28 cellular contexts compared by ENCODE assay signal in genomic region chr17:20118280-20118679, GRCh38.
"Had no signal": no experiment of that assay in that cellular context is flagged by ENCODE, and none has a peak within 500 bp of the region (broad histone marks: within the 10 kb centered on the region; RNA-seq: fewer than 3 reads in every experiment).

No MANE protein-coding gene starts in this region.

- H3K27ac ChIP-seq: colonic mucosa, coronary artery, epithelial cell of prostate, esophagus muscularis mucosa, esophagus squamous epithelium, foreskin keratinocyte, gastrocnemius medialis, gastroesophageal sphincter, heart left ventricle, heart right ventricle, hepatocyte had no signal

- FAIRE-seq: endometrium, endothelial cell of umbilical vein, frontal cortex had no signal

- H3K27me3 ChIP-seq: colonic mucosa, dorsolateral prefrontal cortex, esophagus muscularis mucosa, esophagus squamous epithelium, gastrocnemius medialis, gastroesophageal sphincter, heart left ventricle, hepatocyte had no signal

- H3K4me2 ChIP-seq: hepatocyte had no signal

- H3K4me3 ChIP-seq: colonic mucosa, coronary artery, dorsolateral prefrontal cortex, esophagus muscularis mucosa, esophagus squamous epithelium, gastrocnemius medialis, gastroesophageal sphincter, heart left ventricle, heart right ventricle, hepatocyte had no signal

- H2AFZ ChIP-seq: hepatocyte had no signal

- H3K79me2 ChIP-seq: hepatocyte had no signal

- H3K36me3 ChIP-seq: colonic mucosa, esophagus muscularis mucosa, esophagus squamous epithelium, gastrocnemius medialis, gastroesophageal sphincter had no signal

- H3K4me1 ChIP-seq: colonic mucosa, foreskin keratinocyte had no signal

- ATAC-seq: effector memory CD8-positive, alpha-beta T cell; esophagus mucosa; foreskin keratinocyte; gastrocnemius medialis; gastroesophageal sphincter; heart left ventricle; heart right ventricle had no signal

- DNase-seq: colonic mucosa; cortex of kidney; dermis blood vessel endothelial cell; dorsolateral prefrontal cortex; effector CD4-positive, alpha-beta T cell; effector CD8-positive, alpha-beta T cell; effector memory CD4-positive, alpha-beta T cell; effector memory CD8-positive, alpha-beta T cell; endodermal cell; erythroblast; esophagus squamous epithelium; foreskin fibroblast; foreskin keratinocyte; foreskin melanocyte; gastrocnemius medialis; glutamatergic neuron; head of caudate nucleus; heart left ventricle; heart right ventricle had no signal

- H3K9me3 ChIP-seq: colonic mucosa, esophagus muscularis mucosa, esophagus squamous epithelium, gastrocnemius medialis, gastroesophageal sphincter, heart left ventricle, heart right ventricle had no signal
